22 cellular contexts compared by ENCODE assay signal in genomic region chr4:128908735-128909134, GRCh38.
"Had no signal": no experiment of that assay in that cellular context is flagged by ENCODE, and none has a peak within 500 bp of the region (broad histone marks: within the 10 kb centered on the region; RNA-seq: fewer than 3 reads in every experiment).

No MANE protein-coding gene starts in this region.

- H3K27me3 ChIP-seq: body of pancreas, cardiac muscle cell, hepatocyte, tibial artery had no signal

- H3K4me2 ChIP-seq: hepatocyte had no signal

- H3K9ac ChIP-seq: parathyroid adenoma had no signal

- DNase-seq: activated CD4-positive, alpha-beta memory T cell treated with anti-CD3 and anti-CD28 coated beads, Interleukin-2, amount 10 ng/mL, durations not matched to agents 7 days and 5 days; activated CD4-positive, alpha-beta T cell treated with anti-CD3 and anti-CD28 coated beads, Interleukin-2, amount 10 ng/mL, durations not matched to agents 24 days and 14 days; activated effector memory CD4-positive, alpha-beta T cell treated with anti-CD3 and anti-CD28 coated beads, Interleukin-2, amount 50 U/mL, for 16 hours; activated naive CD4-positive, alpha-beta T cell treated with anti-CD3 and anti-CD28 coated beads, Interleukin-2, amount 50 U/mL, for 16 hours; activated naive CD8-positive, alpha-beta T cell treated with anti-CD3 and anti-CD28 coated beads, Interleukin-2, amount 50 U/mL, for 24 hours; activated T-cell treated with anti-CD3 and anti-CD28 coated beads for 4 hours; anterior cingulate cortex; body of pancreas; glutamatergic neuron; left ventricle myocardium inferior; nephron progenitor cell; nucleus accumbens; right cardiac atrium; stimulated activated CD4-positive, alpha-beta T cell treated with anti-CD3 and anti-CD28 coated beads, Interleukin-12 subunit alpha, Interleukin-12 subunit beta, amount 100 ng/mL, for 4 hours; substantia nigra; tibial artery had no signal

- H3K27ac Mint-ChIP-seq: activated CD4-positive, alpha-beta memory T cell treated with anti-CD3 and anti-CD28 coated beads, Interleukin-2, amount 10 ng/mL, durations not matched to agents 7 days and 5 days; activated CD4-positive, alpha-beta T cell treated with anti-CD3 and anti-CD28 coated beads, Interleukin-2, amount 10 ng/mL, durations not matched to agents 24 days and 14 days; activated naive CD8-positive, alpha-beta T cell treated with anti-CD3 and anti-CD28 coated beads, Interleukin-2, amount 50 U/mL, for 24 hours; nephron progenitor cell; stimulated activated naive CD8-positive, alpha-beta T cell treated with anti-CD3 and anti-CD28 coated beads, Interleukin-15, Interleukin-2, amounts not matched to agents 100 ng/mL and 50 ng/mL, for 24 hours had no signal

- H3K9me3 ChIP-seq: body of pancreas, left ventricle myocardium inferior, tibial artery had no signal

- H3K27me3 Mint-ChIP-seq: activated CD4-positive, alpha-beta memory T cell treated with anti-CD3 and anti-CD28 coated beads, Interleukin-2, amount 10 ng/mL, durations not matched to agents 7 days and 5 days; activated CD4-positive, alpha-beta T cell treated with anti-CD3 and anti-CD28 coated beads, Interleukin-2, amount 10 ng/mL, durations not matched to agents 24 days and 14 days; activated naive CD8-positive, alpha-beta T cell treated with anti-CD3 and anti-CD28 coated beads, Interleukin-2, amount 50 U/mL, for 24 hours; stimulated activated naive CD8-positive, alpha-beta T cell treated with anti-CD3 and anti-CD28 coated beads, Interleukin-15, Interleukin-2, amounts not matched to agents 100 ng/mL and 50 ng/mL, for 24 hours had no signal

- H3K27ac ChIP-seq: body of pancreas, cardiac muscle cell, epithelial cell of prostate, hepatocyte, left ventricle myocardium inferior, parathyroid adenoma, tibial artery had no signal

- ATAC-seq: activated naive CD8-positive, alpha-beta T cell treated with anti-CD3 and anti-CD28 coated beads, Interleukin-2, amount 50 U/mL, for 24 hours; body of pancreas; right cardiac atrium had no signal

- H3K4me1 Mint-ChIP-seq: activated naive CD8-positive, alpha-beta T cell treated with anti-CD3 and anti-CD28 coated beads, Interleukin-2, amount 50 U/mL, for 24 hours; nephron progenitor cell had no signal

- H2AFZ ChIP-seq: hepatocyte, parathyroid adenoma had no signal

- H3K4me3 ChIP-seq: body of pancreas, cardiac muscle cell, hepatocyte, left ventricle myocardium inferior, tibial artery had no signal

- H3K4me1 ChIP-seq: body of pancreas, parathyroid adenoma, tibial artery had no signal

- H3K36me3 ChIP-seq: cardiac muscle cell, left ventricle myocardium inferior, tibial artery had no signal

- H3K4me3 Mint-ChIP-seq: activated CD4-positive, alpha-beta memory T cell treated with anti-CD3 and anti-CD28 coated beads, Interleukin-2, amount 10 ng/mL, durations not matched to agents 7 days and 5 days; activated CD4-positive, alpha-beta T cell treated with anti-CD3 and anti-CD28 coated beads, Interleukin-2, amount 10 ng/mL, durations not matched to agents 24 days and 14 days; activated naive CD8-positive, alpha-beta T cell treated with anti-CD3 and anti-CD28 coated beads, Interleukin-2, amount 50 U/mL, for 24 hours; nephron progenitor cell; stimulated activated naive CD8-positive, alpha-beta T cell treated with anti-CD3 and anti-CD28 coated beads, Interleukin-15, Interleukin-2, amounts not matched to agents 100 ng/mL and 50 ng/mL, for 24 hours had no signal

- H3K9me3 Mint-ChIP-seq: activated CD4-positive, alpha-beta memory T cell treated with anti-CD3 and anti-CD28 coated beads, Interleukin-2, amount 10 ng/mL, durations not matched to agents 7 days and 5 days; activated CD4-positive, alpha-beta T cell treated with anti-CD3 and anti-CD28 coated beads, Interleukin-2, amount 10 ng/mL, durations not matched to agents 24 days and 14 days; activated naive CD8-positive, alpha-beta T cell treated with anti-CD3 and anti-CD28 coated beads, Interleukin-2, amount 50 U/mL, for 24 hours; nephron progenitor cell; stimulated activated naive CD8-positive, alpha-beta T cell treated with anti-CD3 and anti-CD28 coated beads, Interleukin-15, Interleukin-2, amounts not matched to agents 100 ng/mL and 50 ng/mL, for 24 hours had no signal

- FAIRE-seq: frontal cortex had no signal
